1 cellular context compared by ENCODE assay signal in the genomic region with DNA sequence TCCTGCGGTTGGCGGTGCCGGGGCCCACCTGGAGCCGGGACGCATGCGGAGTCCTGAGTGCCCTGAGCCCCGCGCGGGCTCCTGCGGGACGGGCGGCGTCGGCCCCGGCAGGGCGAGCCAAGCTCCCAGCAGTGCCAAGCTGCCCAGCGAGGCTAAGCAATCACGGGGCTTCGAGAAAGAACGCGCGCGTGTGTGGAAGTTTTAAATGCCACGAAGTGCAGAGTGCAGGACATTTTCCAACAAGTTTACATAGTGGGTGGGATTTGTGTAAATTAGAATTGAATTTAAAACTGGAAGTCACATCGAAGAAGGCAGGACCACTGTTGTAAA.
TF ChIP-seq lines count a peak whose summit lies in the region.

No MANE protein-coding gene starts in this region.

TF ChIP-seq in HCT116, 20 proteins besides CTCF, POLR2A, EP300 and RAD21 (continued from another document):
- TF ChIP-seq TCF7L2 (IDR thresholded peaks at IDR 0.05; ENCODE audit: borderline replicate concordance, extremely low read depth, insufficient read depth, insufficient read length) = no peak
- no peak for TF ChIP-seq ZNF274 (IDR thresholded peaks at IDR 0.05; ENCODE audit: low read depth, low read length)
- TF ChIP-seq ZBTB33 (IDR thresholded peaks at IDR 0.05; ENCODE audit: extremely low read depth, insufficient replicate concordance, low read length) = no peak
- no peak for TF ChIP-seq EZH2 (IDR thresholded peaks at IDR 0.05)
- TF ChIP-seq CBX3 (IDR thresholded peaks at IDR 0.05; ENCODE audit: low read depth) = no peak; the same call in 1 of the 2 replicates
- no peak for TF ChIP-seq FOSL1 (IDR thresholded peaks at IDR 0.05; ENCODE audit: low read depth)
- TF ChIP-seq YY1 (IDR thresholded peaks at IDR 0.05; ENCODE audit: extremely low read depth, insufficient replicate concordance, low read depth, low read length) = no peak
- TF ChIP-seq JUND (IDR thresholded peaks at IDR 0.05) = no peak
- TF ChIP-seq, protein P1, sequence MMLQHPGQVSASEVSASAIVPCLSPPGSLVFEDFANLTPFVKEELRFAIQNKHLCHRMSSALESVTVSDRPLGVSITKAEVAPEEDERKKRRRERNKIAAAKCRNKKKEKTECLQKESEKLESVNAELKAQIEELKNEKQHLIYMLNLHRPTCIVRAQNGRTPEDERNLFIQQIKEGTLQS (IDR thresholded peaks at IDR 0.05) = no peak
- TF ChIP-seq EGR1 (IDR thresholded peaks at IDR 0.05; ENCODE audit: low read depth) = no peak
- no peak for TF ChIP-seq ZFX (IDR thresholded peaks at IDR 0.05)
TF ChIP-seq in HCT116: peak in this region for 0.
